ENCODE assay signal across 1 cellular context in the genomic region with DNA sequence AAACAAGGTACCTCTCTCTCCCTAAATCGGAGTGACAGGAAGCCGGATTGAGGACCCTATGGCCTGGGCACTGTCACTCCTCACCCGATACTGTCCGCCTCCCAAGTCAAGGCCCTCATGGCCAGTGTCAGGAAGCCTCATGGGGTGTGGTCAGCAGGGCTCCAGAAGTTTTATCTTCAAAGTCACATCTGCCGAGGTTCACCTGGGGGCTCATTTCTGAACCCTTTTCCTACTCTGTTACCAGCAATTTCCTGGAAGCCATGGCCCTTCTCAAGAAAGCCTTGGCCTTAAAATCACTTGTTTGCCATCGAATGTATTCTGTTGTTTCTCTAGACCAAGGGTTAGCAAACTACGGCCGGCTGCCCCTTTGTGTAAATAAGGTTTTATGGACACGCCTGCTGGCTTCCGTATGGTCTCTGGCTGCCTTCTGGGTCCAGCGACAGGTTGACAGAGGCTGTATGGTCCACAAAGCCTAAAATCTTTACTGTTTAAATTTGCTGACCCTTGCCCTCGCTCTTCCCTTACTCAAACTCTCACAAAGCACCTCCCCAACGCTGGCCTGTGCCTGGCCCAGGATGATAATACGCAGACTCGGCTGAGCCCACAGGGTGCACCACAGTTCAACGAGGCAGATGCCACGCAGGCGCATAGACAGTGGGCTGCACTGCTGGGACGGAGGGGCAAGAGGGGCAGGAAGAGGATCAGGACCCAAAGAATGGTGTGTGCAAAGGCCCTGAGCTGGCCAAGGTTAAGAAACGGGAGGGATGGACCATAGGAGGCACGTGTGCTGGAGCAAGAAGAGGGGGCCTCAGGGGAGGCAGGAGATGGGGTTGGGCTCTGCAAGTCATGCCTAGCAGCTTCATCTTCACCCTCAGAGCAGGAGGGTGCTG.
A peak's percentile ranks its signal among the peaks of the same experiment; 100 is the strongest.
TF ChIP-seq lines count a peak whose summit lies in the region.

No MANE protein-coding gene starts in this region.

TF ChIP-seq in HepG2, 621 proteins besides CTCF, POLR2A, EP300 and RAD21 (continued from another document and continues in another):
- TF ChIP-seq, protein P1, sequence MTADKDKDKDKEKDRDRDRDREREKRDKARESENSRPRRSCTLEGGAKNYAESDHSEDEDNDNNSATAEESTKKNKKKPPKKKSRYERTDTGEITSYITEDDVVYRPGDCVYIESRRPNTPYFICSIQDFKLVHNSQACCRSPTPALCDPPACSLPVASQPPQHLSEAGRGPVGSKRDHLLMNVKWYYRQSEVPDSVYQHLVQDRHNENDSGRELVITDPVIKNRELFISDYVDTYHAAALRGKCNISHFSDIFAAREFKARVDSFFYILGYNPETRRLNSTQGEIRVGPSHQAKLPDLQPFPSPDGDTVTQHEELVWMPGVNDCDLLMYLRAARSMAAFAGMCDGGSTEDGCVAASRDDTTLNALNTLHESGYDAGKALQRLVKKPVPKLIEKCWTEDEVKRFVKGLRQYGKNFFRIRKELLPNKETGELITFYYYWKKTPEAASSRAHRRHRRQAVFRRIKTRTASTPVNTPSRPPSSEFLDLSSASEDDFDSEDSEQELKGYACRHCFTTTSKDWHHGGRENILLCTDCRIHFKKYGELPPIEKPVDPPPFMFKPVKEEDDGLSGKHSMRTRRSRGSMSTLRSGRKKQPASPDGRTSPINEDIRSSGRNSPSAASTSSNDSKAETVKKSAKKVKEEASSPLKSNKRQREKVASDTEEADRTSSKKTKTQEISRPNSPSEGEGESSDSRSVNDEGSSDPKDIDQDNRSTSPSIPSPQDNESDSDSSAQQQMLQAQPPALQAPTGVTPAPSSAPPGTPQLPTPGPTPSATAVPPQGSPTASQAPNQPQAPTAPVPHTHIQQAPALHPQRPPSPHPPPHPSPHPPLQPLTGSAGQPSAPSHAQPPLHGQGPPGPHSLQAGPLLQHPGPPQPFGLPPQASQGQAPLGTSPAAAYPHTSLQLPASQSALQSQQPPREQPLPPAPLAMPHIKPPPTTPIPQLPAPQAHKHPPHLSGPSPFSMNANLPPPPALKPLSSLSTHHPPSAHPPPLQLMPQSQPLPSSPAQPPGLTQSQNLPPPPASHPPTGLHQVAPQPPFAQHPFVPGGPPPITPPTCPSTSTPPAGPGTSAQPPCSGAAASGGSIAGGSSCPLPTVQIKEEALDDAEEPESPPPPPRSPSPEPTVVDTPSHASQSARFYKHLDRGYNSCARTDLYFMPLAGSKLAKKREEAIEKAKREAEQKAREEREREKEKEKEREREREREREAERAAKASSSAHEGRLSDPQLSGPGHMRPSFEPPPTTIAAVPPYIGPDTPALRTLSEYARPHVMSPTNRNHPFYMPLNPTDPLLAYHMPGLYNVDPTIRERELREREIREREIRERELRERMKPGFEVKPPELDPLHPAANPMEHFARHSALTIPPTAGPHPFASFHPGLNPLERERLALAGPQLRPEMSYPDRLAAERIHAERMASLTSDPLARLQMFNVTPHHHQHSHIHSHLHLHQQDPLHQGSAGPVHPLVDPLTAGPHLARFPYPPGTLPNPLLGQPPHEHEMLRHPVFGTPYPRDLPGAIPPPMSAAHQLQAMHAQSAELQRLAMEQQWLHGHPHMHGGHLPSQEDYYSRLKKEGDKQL (CRISPR knock-in tag; IDR thresholded peaks at IDR 0.05; ENCODE audit: low read depth): peak; percentile 72; the same call in 1 of the 2 replicates
- TF ChIP-seq ZNF720 (CRISPR knock-in tag; IDR thresholded peaks at IDR 0.05) (no peak), ZNF543 (CRISPR knock-in tag; IDR thresholded peaks at IDR 0.05) (no peak; the same call in 1 of the 2 replicates), ATM (IDR thresholded peaks at IDR 0.05; ENCODE audit: borderline replicate concordance) (no peak), MEF2D (CRISPR knock-in tag; IDR thresholded peaks at IDR 0.05) (peak; percentile 78), ATF7-NPFF (CRISPR knock-in tag; IDR thresholded peaks at IDR 0.05; ENCODE audit: low read depth) (no peak), ELF3 (CRISPR knock-in tag; IDR thresholded peaks at IDR 0.05) (peak; percentile 51; the same call in 1 of the 2 replicates), ZBTB7B (CRISPR knock-in tag; IDR thresholded peaks at IDR 0.05) (peak; percentile 63; the same call in 1 of the 2 replicates), TOE1 (CRISPR knock-in tag; IDR thresholded peaks at IDR 0.05) (no peak), SRSF9 (IDR thresholded peaks at IDR 0.05; ENCODE audit: borderline replicate concordance, insufficient read depth, low read depth, low read length, poor library complexity, severe bottlenecking) (no peak), NFKBIZ (CRISPR knock-in tag; IDR thresholded peaks at IDR 0.05) (no peak), HNF1A (IDR thresholded peaks at IDR 0.05; ENCODE audit: low read depth) (peak; percentile 18; the same call in 1 of the 2 replicates), HNF1A (CRISPR knock-in tag; IDR thresholded peaks at IDR 0.05; ENCODE audit: borderline replicate concordance) (peak; percentile 57; the same call in 1 of the 2 replicates), CEBPB (IDR thresholded peaks at IDR 0.05; ENCODE audit: borderline replicate concordance, low read depth, low read length) (no peak), TEF (CRISPR knock-in tag; IDR thresholded peaks at IDR 0.05) (no peak), ZBED4 (CRISPR knock-in tag; IDR thresholded peaks at IDR 0.05; ENCODE audit: borderline replicate concordance) (peak; percentile 34; the same call in 1 of the 2 replicates), GLI4 (CRISPR knock-in tag; IDR thresholded peaks at IDR 0.05; ENCODE audit: borderline replicate concordance) (no peak), ZNF710 (CRISPR knock-in tag; IDR thresholded peaks at IDR 0.05; ENCODE audit: borderline replicate concordance) (no peak; the same call in 1 of the 2 replicates), MEIS1 (CRISPR knock-in tag; IDR thresholded peaks at IDR 0.05; ENCODE audit: borderline replicate concordance) (peak; percentile 68; the same call in 1 of the 2 replicates), MTA1 (CRISPR knock-in tag; IDR thresholded peaks at IDR 0.05; ENCODE audit: borderline replicate concordance) (peak; percentile 71; the same call in 1 of the 2 replicates), PTBP1 (IDR thresholded peaks at IDR 0.05; ENCODE audit: low read depth, low read length, poor library complexity, severe bottlenecking) (no peak), ZNF704 (CRISPR knock-in tag; IDR thresholded peaks at IDR 0.05; ENCODE audit: borderline replicate concordance) (no peak)
- TF ChIP-seq, protein P2, sequence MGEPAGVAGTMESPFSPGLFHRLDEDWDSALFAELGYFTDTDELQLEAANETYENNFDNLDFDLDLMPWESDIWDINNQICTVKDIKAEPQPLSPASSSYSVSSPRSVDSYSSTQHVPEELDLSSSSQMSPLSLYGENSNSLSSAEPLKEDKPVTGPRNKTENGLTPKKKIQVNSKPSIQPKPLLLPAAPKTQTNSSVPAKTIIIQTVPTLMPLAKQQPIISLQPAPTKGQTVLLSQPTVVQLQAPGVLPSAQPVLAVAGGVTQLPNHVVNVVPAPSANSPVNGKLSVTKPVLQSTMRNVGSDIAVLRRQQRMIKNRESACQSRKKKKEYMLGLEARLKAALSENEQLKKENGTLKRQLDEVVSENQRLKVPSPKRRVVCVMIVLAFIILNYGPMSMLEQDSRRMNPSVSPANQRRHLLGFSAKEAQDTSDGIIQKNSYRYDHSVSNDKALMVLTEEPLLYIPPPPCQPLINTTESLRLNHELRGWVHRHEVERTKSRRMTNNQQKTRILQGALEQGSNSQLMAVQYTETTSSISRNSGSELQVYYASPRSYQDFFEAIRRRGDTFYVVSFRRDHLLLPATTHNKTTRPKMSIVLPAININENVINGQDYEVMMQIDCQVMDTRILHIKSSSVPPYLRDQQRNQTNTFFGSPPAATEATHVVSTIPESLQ (CRISPR knock-in tag; conservative IDR thresholded peaks at IDR 0.05): 0 out of 2 replicates have a peak, but pooled peaks have one; percentile 39
- TF ChIP-seq, protein P3, sequence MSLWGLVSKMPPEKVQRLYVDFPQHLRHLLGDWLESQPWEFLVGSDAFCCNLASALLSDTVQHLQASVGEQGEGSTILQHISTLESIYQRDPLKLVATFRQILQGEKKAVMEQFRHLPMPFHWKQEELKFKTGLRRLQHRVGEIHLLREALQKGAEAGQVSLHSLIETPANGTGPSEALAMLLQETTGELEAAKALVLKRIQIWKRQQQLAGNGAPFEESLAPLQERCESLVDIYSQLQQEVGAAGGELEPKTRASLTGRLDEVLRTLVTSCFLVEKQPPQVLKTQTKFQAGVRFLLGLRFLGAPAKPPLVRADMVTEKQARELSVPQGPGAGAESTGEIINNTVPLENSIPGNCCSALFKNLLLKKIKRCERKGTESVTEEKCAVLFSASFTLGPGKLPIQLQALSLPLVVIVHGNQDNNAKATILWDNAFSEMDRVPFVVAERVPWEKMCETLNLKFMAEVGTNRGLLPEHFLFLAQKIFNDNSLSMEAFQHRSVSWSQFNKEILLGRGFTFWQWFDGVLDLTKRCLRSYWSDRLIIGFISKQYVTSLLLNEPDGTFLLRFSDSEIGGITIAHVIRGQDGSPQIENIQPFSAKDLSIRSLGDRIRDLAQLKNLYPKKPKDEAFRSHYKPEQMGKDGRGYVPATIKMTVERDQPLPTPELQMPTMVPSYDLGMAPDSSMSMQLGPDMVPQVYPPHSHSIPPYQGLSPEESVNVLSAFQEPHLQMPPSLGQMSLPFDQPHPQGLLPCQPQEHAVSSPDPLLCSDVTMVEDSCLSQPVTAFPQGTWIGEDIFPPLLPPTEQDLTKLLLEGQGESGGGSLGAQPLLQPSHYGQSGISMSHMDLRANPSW (CRISPR knock-in tag; IDR thresholded peaks at IDR 0.05; ENCODE audit: borderline replicate concordance): 0 out of 2 replicates have a peak, but pooled peaks have one; percentile 57
